8 cellular contexts compared by ENCODE assay signal in genomic region chr9:35736201-35736633, GRCh38. TPM values are rescaled to one million over a fixed set of nuclear protein-coding genes. Genes with fewer than 3 reads are reported as not detected.
A peak's percentile ranks its signal among the peaks of the same experiment; 100 is the strongest.
DNase-seq lines count a peak whose midpoint lies in the region; ATAC-seq and TF ChIP-seq lines count a peak whose summit lies in the region.

No MANE protein-coding gene starts in this region.

- peaks cover 4% of the 10 kb centered on the region; the same call in 1 of the 2 replicates for H3F3A ChIP-seq in Loucy (ENCODE audit: low read depth)

- no peaks in the 10 kb centered on the region for H3K9me2 ChIP-seq in Loucy (replicated peaks; ENCODE audit: low read depth, low read length)

- H3K27me3 ChIP-seq in Loucy (ENCODE audit: insufficient read depth, low read length, poor library complexity, severe bottlenecking) (no peaks in the 10 kb centered on the region), SJSA1 (replicated peaks) (no peaks in the 10 kb centered on the region), sigmoid colon (no peaks in the 10 kb centered on the region)

- DNase-seq in GM03348 (ENCODE audit: low spot score) (peak; percentile 82), SJSA1 (ENCODE audit: low read depth in 1 of 2, low spot score in 2 of 2) (peak; percentile 36 to 57), left cardiac atrium (peak; percentile 73), sigmoid colon (peak; percentile 83)
- DNase-seq in activated naive CD4-positive, alpha-beta T cell treated with anti-CD3 and anti-CD28 coated beads, Interleukin-2, amount 50 U/mL, for 16 hours = peak; percentile 66

- TF ChIP-seq POLR2A in sigmoid colon (IDR thresholded peaks at IDR 0.05) = no peak

- peak; percentile 83 for TF ChIP-seq CTCF in Loucy (conservative IDR thresholded peaks at IDR 0.05; ENCODE audit: low read length)
- peak; percentile 63 to 74 (median 66) for TF ChIP-seq CTCF in sigmoid colon (IDR thresholded peaks at IDR 0.05)

- H3K27ac ChIP-seq in SJSA1 (no peak overlapping the region), sigmoid colon (peak overlapping the region; percentile 20 to 98 (median 46))

- peaks cover 16% of the 10 kb centered on the region for H4K20me1 ChIP-seq in Loucy (ENCODE audit: insufficient read depth, low read length, poor library complexity, severe bottlenecking)

- ATAC-seq in left cardiac atrium (no peak), GM21447 (IDR thresholded peaks at IDR 0.05; ENCODE audit: unreplicated experiment) (no peak), GM19351 (IDR thresholded peaks at IDR 0.05; ENCODE audit: unreplicated experiment) (no peak)

- H3K36me3 ChIP-seq in Loucy (ENCODE audit: insufficient read depth, low read length) (peaks cover 53% of the 10 kb centered on the region; the same call in 1 of the 2 replicates), SJSA1 (peaks cover 57% of the 10 kb centered on the region), sigmoid colon (peaks cover 40 to 69% (median 66%) of the 10 kb centered on the region in 4 donors)

- no peak for TF ChIP-seq EP300 in sigmoid colon (IDR thresholded peaks at IDR 0.05)

- H3K4me1 ChIP-seq in Loucy (ENCODE audit: insufficient read depth, low read length, poor library complexity, severe bottlenecking) (peaks cover 11% of the 10 kb centered on the region), SJSA1 (replicated peaks) (peaks cover 9% of the 10 kb centered on the region), sigmoid colon (peaks cover 0 to 26% (median 17%) of the 10 kb centered on the region in 4 donors)

- H3K4me2 ChIP-seq in Loucy (ENCODE audit: low read depth, low read length, poor library complexity, severe bottlenecking) = no peak overlapping the region

- H3K9ac ChIP-seq in Loucy (ENCODE audit: low read depth, low read length, poor library complexity, severe bottlenecking) = no peak overlapping the region

- H3K4me3 ChIP-seq in Loucy (ENCODE audit: low read length, poor library complexity, severe bottlenecking) (no peak overlapping the region), SJSA1 (no peak overlapping the region), sigmoid colon (no peak overlapping the region)

- H2AFZ ChIP-seq in Loucy (ENCODE audit: low read length) = no peak overlapping the region

- H3K79me2 ChIP-seq in Loucy (ENCODE audit: insufficient read depth, low read length) = peaks cover 24% of the 10 kb centered on the region

- H3K9me3 ChIP-seq in Loucy (ENCODE audit: insufficient read depth, low read depth, low read length) (no peaks in the 10 kb centered on the region), SJSA1 (replicated peaks) (no peaks in the 10 kb centered on the region), sigmoid colon (no peaks in the 10 kb centered on the region)

- 30 to 54% methylated on average over 5 of the region's 5 CpGs for WGBS in sigmoid colon, 2 donors

- intact Hi-C loops in left cardiac atrium (cut with DNase I) (no loop called here), sigmoid colon (cut with DNase I) (no loop called here)

RNA-seq across cellular contexts. Expression of gene CREB3, which starts 3.8 kb away (rescaled TPM):
- total RNA-seq in SJSA1 (2014; rRNA removed; shearing (Covaris generic)) = 39.2 and 86.7 TPM in 2 replicates
- total RNA-seq in left cardiac atrium (10 to 100 TPM; 24.6 to 36.2 TPM), sigmoid colon (10 to 100 TPM; 65.9 to 82.7 (median 75.4) TPM)
- 10 to 100 TPM; 31.0 to 39.0 (median 35.3) TPM for polyA plus RNA-seq in sigmoid colon

RNA-seq across cellular contexts. Expression of gene TLN1, which starts 4.2 kb away (rescaled TPM):
- 137 and 213 TPM in 2 replicates for total RNA-seq in SJSA1 (2014; rRNA removed; shearing (Covaris generic))
- 100 to 1,000 TPM; 301 to 324 TPM for total RNA-seq in left cardiac atrium
- 100 to 1,000 TPM; 354 to 609 (median 525) TPM for total RNA-seq in sigmoid colon
- polyA plus RNA-seq in sigmoid colon = 100 to 1,000 TPM in 1 of 3 donors, 10 to 100 TPM in 2; 45.0 to 143 (median 57.6) TPM

RNA-seq across cellular contexts. Expression of gene GBA2, which starts 12.8 kb away (rescaled TPM):
- 15.5 and 16.0 TPM in 2 replicates for total RNA-seq in SJSA1 (2014; rRNA removed; shearing (Covaris generic))
- 10 to 100 TPM; 92.5 to 97.7 TPM for total RNA-seq in left cardiac atrium
- total RNA-seq in sigmoid colon = 10 to 100 TPM; 45.9 to 91.7 (median 64.8) TPM
- polyA plus RNA-seq in sigmoid colon = 10 to 100 TPM; 34.8 to 88.5 (median 58.5) TPM

RNA-seq across cellular contexts. Expression of gene RGP1, which starts 12.9 kb away (rescaled TPM):
- 5.2 and 7.4 TPM in 2 replicates for total RNA-seq in SJSA1 (2014; rRNA removed; shearing (Covaris generic))
- total RNA-seq in left cardiac atrium (10 to 100 TPM; 23.6 to 34.6 TPM), sigmoid colon (10 to 100 TPM; 13.3 to 23.5 (median 13.5) TPM)
- 10 to 100 TPM; 10.2 to 37.2 (median 21.3) TPM for polyA plus RNA-seq in sigmoid colon

RNA-seq across cellular contexts. Expression of gene MSMP, which starts 17.9 kb away (rescaled TPM):
- total RNA-seq in SJSA1 (2014; rRNA removed; shearing (Covaris generic)) = not detected in 2 replicates
- total RNA-seq in left cardiac atrium (not detected), sigmoid colon (not detected)
- under 1 TPM in 1 of 3 donors, not detected in 2; 0.57 TPM for polyA plus RNA-seq in sigmoid colon
